In the genomic region with DNA sequence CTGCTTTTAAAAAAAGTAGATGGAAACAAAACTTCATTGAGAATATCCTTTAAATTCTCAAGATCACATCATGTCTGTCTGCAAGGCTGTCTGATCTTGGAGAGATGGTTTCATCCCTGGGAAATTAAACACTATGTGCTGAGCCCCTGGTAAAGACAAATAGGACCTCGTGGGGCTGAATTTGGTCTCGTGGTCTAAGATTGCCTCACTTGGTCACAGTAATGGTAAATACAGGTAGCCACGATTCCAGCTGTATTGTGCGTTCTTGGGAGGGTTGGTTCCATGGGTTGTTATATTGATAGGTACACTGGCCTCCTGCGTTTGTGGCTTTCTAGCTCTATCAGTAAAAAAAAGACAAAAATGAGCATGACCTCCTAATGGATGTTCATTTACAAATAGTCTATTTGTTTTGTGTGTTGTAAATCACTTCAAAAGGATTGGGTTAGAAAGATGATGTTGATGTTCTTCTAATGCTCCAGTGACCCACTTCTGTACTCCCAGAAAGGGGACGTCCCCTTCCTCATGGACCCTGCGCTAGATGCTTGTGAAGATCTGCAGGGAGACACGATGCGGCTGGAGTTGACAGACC, we compare ENCODE assay signal across 1 cellular context.
TF ChIP-seq lines count a peak whose summit lies in the region.

No MANE protein-coding gene starts in this region.

TF ChIP-seq in GM23338, 12 proteins besides CTCF, POLR2A, EP300 and RAD21 (continued from another document):
- TF ChIP-seq, protein P1, sequence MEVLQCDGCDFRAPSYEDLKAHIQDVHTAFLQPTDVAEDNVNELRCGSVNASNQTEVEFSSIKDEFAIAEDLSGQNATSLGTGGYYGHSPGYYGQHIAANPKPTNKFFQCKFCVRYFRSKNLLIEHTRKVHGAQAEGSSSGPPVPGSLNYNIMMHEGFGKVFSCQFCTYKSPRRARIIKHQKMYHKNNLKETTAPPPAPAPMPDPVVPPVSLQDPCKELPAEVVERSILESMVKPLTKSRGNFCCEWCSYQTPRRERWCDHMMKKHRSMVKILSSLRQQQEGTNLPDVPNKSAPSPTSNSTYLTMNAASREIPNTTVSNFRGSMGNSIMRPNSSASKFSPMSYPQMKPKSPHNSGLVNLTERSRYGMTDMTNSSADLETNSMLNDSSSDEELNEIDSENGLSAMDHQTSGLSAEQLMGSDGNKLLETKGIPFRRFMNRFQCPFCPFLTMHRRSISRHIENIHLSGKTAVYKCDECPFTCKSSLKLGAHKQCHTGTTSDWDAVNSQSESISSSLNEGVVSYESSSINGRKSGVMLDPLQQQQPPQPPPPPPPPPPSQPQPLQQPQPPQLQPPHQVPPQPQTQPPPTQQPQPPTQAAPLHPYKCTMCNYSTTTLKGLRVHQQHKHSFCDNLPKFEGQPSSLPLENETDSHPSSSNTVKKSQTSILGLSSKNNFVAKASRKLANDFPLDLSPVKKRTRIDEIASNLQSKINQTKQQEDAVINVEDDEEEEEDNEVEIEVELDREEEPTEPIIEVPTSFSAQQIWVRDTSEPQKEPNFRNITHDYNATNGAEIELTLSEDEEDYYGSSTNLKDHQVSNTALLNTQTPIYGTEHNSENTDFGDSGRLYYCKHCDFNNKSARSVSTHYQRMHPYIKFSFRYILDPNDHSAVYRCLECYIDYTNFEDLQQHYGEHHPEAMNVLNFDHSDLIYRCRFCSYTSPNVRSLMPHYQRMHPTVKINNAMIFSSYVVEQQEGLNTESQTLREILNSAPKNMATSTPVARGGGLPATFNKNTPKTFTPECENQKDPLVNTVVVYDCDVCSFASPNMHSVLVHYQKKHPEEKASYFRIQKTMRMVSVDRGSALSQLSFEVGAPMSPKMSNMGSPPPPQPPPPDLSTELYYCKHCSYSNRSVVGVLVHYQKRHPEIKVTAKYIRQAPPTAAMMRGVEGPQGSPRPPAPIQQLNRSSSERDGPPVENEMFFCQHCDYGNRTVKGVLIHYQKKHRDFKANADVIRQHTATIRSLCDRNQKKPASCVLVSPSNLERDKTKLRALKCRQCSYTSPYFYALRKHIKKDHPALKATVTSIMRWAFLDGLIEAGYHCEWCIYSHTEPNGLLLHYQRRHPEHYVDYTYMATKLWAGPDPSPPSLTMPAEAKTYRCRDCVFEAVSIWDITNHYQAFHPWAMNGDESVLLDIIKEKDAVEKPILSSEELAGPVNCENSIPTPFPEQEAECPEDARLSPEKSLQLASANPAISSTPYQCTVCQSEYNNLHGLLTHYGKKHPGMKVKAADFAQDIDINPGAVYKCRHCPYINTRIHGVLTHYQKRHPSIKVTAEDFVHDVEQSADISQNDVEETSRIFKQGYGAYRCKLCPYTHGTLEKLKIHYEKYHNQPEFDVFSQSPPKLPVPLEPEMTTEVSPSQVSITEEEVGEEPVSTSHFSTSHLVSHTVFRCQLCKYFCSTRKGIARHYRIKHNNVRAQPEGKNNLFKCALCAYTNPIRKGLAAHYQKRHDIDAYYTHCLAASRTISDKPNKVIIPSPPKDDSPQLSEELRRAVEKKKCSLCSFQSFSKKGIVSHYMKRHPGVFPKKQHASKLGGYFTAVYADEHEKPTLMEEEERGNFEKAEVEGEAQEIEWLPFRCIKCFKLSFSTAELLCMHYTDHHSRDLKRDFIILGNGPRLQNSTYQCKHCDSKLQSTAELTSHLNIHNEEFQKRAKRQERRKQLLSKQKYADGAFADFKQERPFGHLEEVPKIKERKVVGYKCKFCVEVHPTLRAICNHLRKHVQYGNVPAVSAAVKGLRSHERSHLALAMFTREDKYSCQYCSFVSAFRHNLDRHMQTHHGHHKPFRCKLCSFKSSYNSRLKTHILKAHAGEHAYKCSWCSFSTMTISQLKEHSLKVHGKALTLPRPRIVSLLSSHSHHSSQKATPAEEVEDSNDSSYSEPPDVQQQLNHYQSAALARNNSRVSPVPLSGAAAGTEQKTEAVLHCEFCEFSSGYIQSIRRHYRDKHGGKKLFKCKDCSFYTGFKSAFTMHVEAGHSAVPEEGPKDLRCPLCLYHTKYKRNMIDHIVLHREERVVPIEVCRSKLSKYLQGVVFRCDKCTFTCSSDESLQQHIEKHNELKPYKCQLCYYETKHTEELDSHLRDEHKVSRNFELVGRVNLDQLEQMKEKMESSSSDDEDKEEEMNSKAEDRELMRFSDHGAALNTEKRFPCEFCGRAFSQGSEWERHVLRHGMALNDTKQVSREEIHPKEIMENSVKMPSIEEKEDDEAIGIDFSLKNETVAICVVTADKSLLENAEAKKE (CRISPR knock-in tag; IDR thresholded peaks at IDR 0.05), result no peak
- TF ChIP-seq EZH2phosphoT487 (IDR thresholded peaks at IDR 0.05; ENCODE audit: unreplicated experiment), result no peak
